In the genomic region with DNA sequence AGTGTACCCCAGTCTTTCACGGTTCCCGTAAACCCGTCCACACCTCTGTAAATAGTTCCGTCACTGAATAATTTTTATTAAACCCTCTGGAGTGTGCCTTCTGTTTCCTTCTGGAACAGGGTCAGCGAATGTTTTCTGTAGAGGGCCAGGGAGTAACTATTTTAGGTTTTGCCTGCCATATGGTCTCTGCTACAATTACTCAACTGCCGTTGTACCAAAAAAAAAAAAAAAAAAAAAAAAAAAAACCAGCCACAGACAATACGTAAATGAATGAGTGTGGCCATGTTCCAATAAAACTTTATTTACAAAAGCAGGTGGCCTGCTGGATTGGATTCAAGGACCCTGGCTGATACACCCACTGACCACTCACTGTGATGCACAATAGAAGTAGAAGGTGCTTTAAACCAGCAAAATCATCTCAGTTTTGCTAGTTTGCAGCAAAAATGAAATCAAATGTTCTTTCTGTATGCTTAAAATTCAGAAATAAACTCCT, we compare ENCODE assay signal across 24 cellular contexts.
DNase-seq lines count a peak whose midpoint lies in the region; ATAC-seq and TF ChIP-seq lines count a peak whose summit lies in the region.
"Had no signal": no experiment of that assay in that cellular context is flagged by ENCODE, and none has a peak within 500 bp of the region (broad histone marks: within the 10 kb centered on the region; RNA-seq: fewer than 3 reads in every experiment).

No MANE protein-coding gene starts in this region.

- no peaks in the 10 kb centered on the region for H3K27me3 Mint-ChIP-seq in activated naive CD8-positive, alpha-beta T cell
- peaks cover 9% of the 10 kb centered on the region for H3K27me3 Mint-ChIP-seq in activated naive CD8-positive, alpha-beta T cell treated with anti-CD3 and anti-CD28 coated beads, Interleukin-2, amount 50 U/mL, for 24 hours
- H3K27me3 Mint-ChIP-seq in activated T-helper 17 cell treated with anti-CD3 and anti-CD28 coated beads, Interleukin-2, amount 50 U/mL, for 72 hours = peaks cover 5% of the 10 kb centered on the region

- CTCF ChIA-PET in PC-9 (lab: Charles Lee) = no interaction called here

- H3K4me3 Mint-ChIP-seq in activated naive CD8-positive, alpha-beta T cell = peak overlapping the region; percentile 31
- H3K4me3 Mint-ChIP-seq in activated naive CD8-positive, alpha-beta T cell treated with anti-CD3 and anti-CD28 coated beads, Interleukin-2, amount 50 U/mL, for 24 hours = no peak overlapping the region
- peak overlapping the region; percentile 52 for H3K4me3 Mint-ChIP-seq in activated T-helper 17 cell treated with anti-CD3 and anti-CD28 coated beads, Interleukin-2, amount 50 U/mL, for 72 hours
- H3K4me3 Mint-ChIP-seq in stimulated activated effector memory CD8-positive, alpha-beta T cell treated with anti-CD3 and anti-CD28 coated beads, Interleukin-12 subunit alpha, Interleukin-12 subunit beta, amount 100 ng/mL, for 72 hours = peak overlapping the region; percentile 8

- H3K4me2 ChIP-seq in PC-9 = no peak overlapping the region

- no peaks in the 10 kb centered on the region for H4K20me1 ChIP-seq in PC-9 (ENCODE audit: insufficient read depth)

- peaks cover 21% of the 10 kb centered on the region for H3K4me1 Mint-ChIP-seq in activated naive CD8-positive, alpha-beta T cell (ENCODE audit: low read depth)
- peaks cover 20% of the 10 kb centered on the region for H3K4me1 Mint-ChIP-seq in activated naive CD8-positive, alpha-beta T cell treated with anti-CD3 and anti-CD28 coated beads, Interleukin-2, amount 50 U/mL, for 24 hours
- H3K4me1 Mint-ChIP-seq in activated T-helper 17 cell treated with anti-CD3 and anti-CD28 coated beads, Interleukin-2, amount 50 U/mL, for 72 hours = peaks cover 13% of the 10 kb centered on the region
- H3K4me1 Mint-ChIP-seq in stimulated activated effector memory CD8-positive, alpha-beta T cell treated with anti-CD3 and anti-CD28 coated beads, Interleukin-12 subunit alpha, Interleukin-12 subunit beta, amount 100 ng/mL, for 72 hours = peaks cover 17% of the 10 kb centered on the region

- no peaks in the 10 kb centered on the region for H3F3A ChIP-seq in PC-9 (ENCODE audit: insufficient read depth, low read depth)

- H3K27ac ChIP-seq in PC-9 = no peak overlapping the region
- H3K27ac ChIP-seq: adrenal gland, pancreas, upper lobe of right lung had no signal

- DNase-seq in activated naive CD8-positive, alpha-beta T cell treated with anti-CD3 and anti-CD28 coated beads, Interleukin-2, amount 50 U/mL, for 24 hours = no peak
- DNase-seq in NCI-H1694 treated with DMSO at 0.1 percent for 48 hours (lab: John Stamatoyannopoulos, UW) (peak; percentile 42), NOMO-1 treated with DMSO at 0.1 percent for 48 hours (lab: John Stamatoyannopoulos, UW; ENCODE audit: unreplicated experiment) (no peak), PC-9 (no peak)
- no peak for DNase-seq in stimulated activated effector memory CD8-positive, alpha-beta T cell treated with anti-CD3 and anti-CD28 coated beads, Interleukin-12 subunit alpha, Interleukin-12 subunit beta, amount 100 ng/mL, for 72 hours (ENCODE audit: low spot score in 2 of 2)
- DNase-seq: activated CD8-positive, alpha-beta memory T cell treated with anti-CD3 and anti-CD28 coated beads, Interleukin-2, amount 50 U/mL, for 4 hours; adrenal gland; H7; head of caudate nucleus; IMR-90; left cardiac atrium; mesendoderm; MG63; naive B cell; NCI-H1436 treated with DMSO at 0.1 percent for 48 hours; NCI-H774; pancreas; Right ventricle myocardium superior; stimulated activated CD8-positive, alpha-beta memory T cell treated with anti-CD3 and anti-CD28 coated beads, Interleukin-4, amount 100 ng/mL, for 48 hours; upper lobe of right lung had no signal

- no peaks in the 10 kb centered on the region for H3K79me2 ChIP-seq in PC-9 (ENCODE audit: low read depth)

- H2AFZ ChIP-seq in PC-9 = no peak overlapping the region

- no peak for ATAC-seq in activated naive CD8-positive, alpha-beta T cell treated with anti-CD3 and anti-CD28 coated beads, Interleukin-2, amount 50 U/mL, for 24 hours
- no peak for ATAC-seq in activated T-helper 17 cell treated with anti-CD3 and anti-CD28 coated beads, Interleukin-2, amount 50 U/mL, for 72 hours (replicated peaks)
- no peak for ATAC-seq in stimulated activated effector memory CD8-positive, alpha-beta T cell treated with anti-CD3 and anti-CD28 coated beads, Interleukin-12 subunit alpha, Interleukin-12 subunit beta, amount 100 ng/mL, for 72 hours
- ATAC-seq in HG03520 (IDR thresholded peaks at IDR 0.05; ENCODE audit: unreplicated experiment) = no peak

- no peaks in the 10 kb centered on the region for H3K4me1 ChIP-seq in PC-9 (replicated peaks; ENCODE audit: insufficient read depth)
- H3K4me1 ChIP-seq: adrenal gland, pancreas had no signal

- H3K36me3 Mint-ChIP-seq in activated naive CD8-positive, alpha-beta T cell = no peaks in the 10 kb centered on the region
- no peaks in the 10 kb centered on the region for H3K36me3 Mint-ChIP-seq in activated naive CD8-positive, alpha-beta T cell treated with anti-CD3 and anti-CD28 coated beads, Interleukin-2, amount 50 U/mL, for 24 hours (ENCODE audit: low read depth)
- no peaks in the 10 kb centered on the region for H3K36me3 Mint-ChIP-seq in activated T-helper 17 cell treated with anti-CD3 and anti-CD28 coated beads, Interleukin-2, amount 50 U/mL, for 72 hours (ENCODE audit: low read depth)
- H3K36me3 Mint-ChIP-seq in stimulated activated effector memory CD8-positive, alpha-beta T cell treated with anti-CD3 and anti-CD28 coated beads, Interleukin-12 subunit alpha, Interleukin-12 subunit beta, amount 100 ng/mL, for 72 hours = no peaks in the 10 kb centered on the region
- H3K36me3 Mint-ChIP-seq: naive B cell had no signal

- no peaks in the 10 kb centered on the region for H3K9me3 ChIP-seq in PC-9 (ENCODE audit: insufficient read depth, low read depth)
- H3K9me3 ChIP-seq: adrenal gland, MG63, pancreas, upper lobe of right lung had no signal

- H3K36me3 ChIP-seq in PC-9 (ENCODE audit: low read depth) = no peaks in the 10 kb centered on the region
- H3K36me3 ChIP-seq: adrenal gland, MG63, pancreas, upper lobe of right lung had no signal

- no peak overlapping the region for H3K4me3 ChIP-seq in PC-9
- H3K4me3 ChIP-seq: adrenal gland, MG63, pancreas, upper lobe of right lung had no signal

- POLR2A ChIA-PET in PC-9 (lab: Charles Lee; ENCODE audit: unreplicated experiment) = no interaction called here

- H3K9me3 Mint-ChIP-seq in activated naive CD8-positive, alpha-beta T cell (ENCODE audit: low read depth) = no peaks in the 10 kb centered on the region
- H3K9me3 Mint-ChIP-seq in activated naive CD8-positive, alpha-beta T cell treated with anti-CD3 and anti-CD28 coated beads, Interleukin-2, amount 50 U/mL, for 24 hours = no peaks in the 10 kb centered on the region
- H3K9me3 Mint-ChIP-seq in activated T-helper 17 cell treated with anti-CD3 and anti-CD28 coated beads, Interleukin-2, amount 50 U/mL, for 72 hours = no peaks in the 10 kb centered on the region
- no peaks in the 10 kb centered on the region for H3K9me3 Mint-ChIP-seq in stimulated activated effector memory CD8-positive, alpha-beta T cell treated with anti-CD3 and anti-CD28 coated beads, Interleukin-12 subunit alpha, Interleukin-12 subunit beta, amount 100 ng/mL, for 72 hours
- H3K9me3 Mint-ChIP-seq: naive B cell; T-helper 1 cell treated with Interleukin-12 subunit alpha and Interleukin-12 subunit beta and Interleukin-4 antibody, amounts not matched to agents 30 μg/mL and 1 μg/mL, for 36 hours had no signal

- no peak for TF ChIP-seq CTCF in PC-9 (conservative IDR thresholded peaks at IDR 0.05)

- no TSS peak for BruUV-seq in PC-9 (replicated peaks; lab: Mats Ljungman, UMichigan)

- no peak overlapping the region for H3K27ac Mint-ChIP-seq in activated naive CD8-positive, alpha-beta T cell
- H3K27ac Mint-ChIP-seq in activated naive CD8-positive, alpha-beta T cell treated with anti-CD3 and anti-CD28 coated beads, Interleukin-2, amount 50 U/mL, for 24 hours = no peak overlapping the region
- H3K27ac Mint-ChIP-seq in activated T-helper 17 cell treated with anti-CD3 and anti-CD28 coated beads, Interleukin-2, amount 50 U/mL, for 72 hours = no peak overlapping the region
- H3K27ac Mint-ChIP-seq in stimulated activated effector memory CD8-positive, alpha-beta T cell treated with anti-CD3 and anti-CD28 coated beads, Interleukin-12 subunit alpha, Interleukin-12 subunit beta, amount 100 ng/mL, for 72 hours = no peak overlapping the region
- H3K27ac Mint-ChIP-seq: naive B cell had no signal

- peaks cover 19% of the 10 kb centered on the region for H3K27me3 ChIP-seq in PC-9 (ENCODE audit: insufficient read depth, low read depth)
- H3K27me3 ChIP-seq: adrenal gland, MG63, pancreas, upper lobe of right lung had no signal

- intact Hi-C loops in PC-9 (cut with micrococcal nuclease; ENCODE audit: unreplicated experiment) = loop anchor here (5.0 kb wide), 1 partner anchor 1062 kb away; no protein-coding TSS in a partner anchor

- H3K9me2 ChIP-seq in PC-9 (ENCODE audit: insufficient read depth) = no peaks in the 10 kb centered on the region
